1 cellular context compared by ENCODE assay signal in the genomic region with DNA sequence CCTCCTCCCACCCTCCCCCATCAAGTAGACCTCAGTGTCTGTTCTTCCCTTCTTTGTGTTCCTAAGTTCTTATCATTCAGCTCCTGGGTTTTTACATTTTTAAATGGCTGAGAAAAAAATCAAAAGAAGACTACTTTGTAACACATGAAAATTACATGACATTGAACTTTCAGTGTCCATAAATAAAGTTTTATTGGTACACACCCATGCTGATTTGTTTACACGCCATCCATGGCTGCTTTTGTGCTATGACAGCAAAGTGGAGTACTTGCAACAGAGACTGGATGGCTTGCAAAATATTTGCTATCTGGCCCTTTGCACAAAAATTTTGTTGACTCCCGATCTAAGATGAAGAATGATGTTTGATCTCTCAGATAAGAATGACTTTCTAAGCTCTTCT.
A peak's percentile ranks its signal among the peaks of the same experiment; 100 is the strongest.
TF ChIP-seq lines count a peak whose summit lies in the region.

No MANE protein-coding gene starts in this region.

TF ChIP-seq in K562, 482 proteins besides CTCF, POLR2A, EP300 and RAD21:
- TF ChIP-seq, protein P1, sequence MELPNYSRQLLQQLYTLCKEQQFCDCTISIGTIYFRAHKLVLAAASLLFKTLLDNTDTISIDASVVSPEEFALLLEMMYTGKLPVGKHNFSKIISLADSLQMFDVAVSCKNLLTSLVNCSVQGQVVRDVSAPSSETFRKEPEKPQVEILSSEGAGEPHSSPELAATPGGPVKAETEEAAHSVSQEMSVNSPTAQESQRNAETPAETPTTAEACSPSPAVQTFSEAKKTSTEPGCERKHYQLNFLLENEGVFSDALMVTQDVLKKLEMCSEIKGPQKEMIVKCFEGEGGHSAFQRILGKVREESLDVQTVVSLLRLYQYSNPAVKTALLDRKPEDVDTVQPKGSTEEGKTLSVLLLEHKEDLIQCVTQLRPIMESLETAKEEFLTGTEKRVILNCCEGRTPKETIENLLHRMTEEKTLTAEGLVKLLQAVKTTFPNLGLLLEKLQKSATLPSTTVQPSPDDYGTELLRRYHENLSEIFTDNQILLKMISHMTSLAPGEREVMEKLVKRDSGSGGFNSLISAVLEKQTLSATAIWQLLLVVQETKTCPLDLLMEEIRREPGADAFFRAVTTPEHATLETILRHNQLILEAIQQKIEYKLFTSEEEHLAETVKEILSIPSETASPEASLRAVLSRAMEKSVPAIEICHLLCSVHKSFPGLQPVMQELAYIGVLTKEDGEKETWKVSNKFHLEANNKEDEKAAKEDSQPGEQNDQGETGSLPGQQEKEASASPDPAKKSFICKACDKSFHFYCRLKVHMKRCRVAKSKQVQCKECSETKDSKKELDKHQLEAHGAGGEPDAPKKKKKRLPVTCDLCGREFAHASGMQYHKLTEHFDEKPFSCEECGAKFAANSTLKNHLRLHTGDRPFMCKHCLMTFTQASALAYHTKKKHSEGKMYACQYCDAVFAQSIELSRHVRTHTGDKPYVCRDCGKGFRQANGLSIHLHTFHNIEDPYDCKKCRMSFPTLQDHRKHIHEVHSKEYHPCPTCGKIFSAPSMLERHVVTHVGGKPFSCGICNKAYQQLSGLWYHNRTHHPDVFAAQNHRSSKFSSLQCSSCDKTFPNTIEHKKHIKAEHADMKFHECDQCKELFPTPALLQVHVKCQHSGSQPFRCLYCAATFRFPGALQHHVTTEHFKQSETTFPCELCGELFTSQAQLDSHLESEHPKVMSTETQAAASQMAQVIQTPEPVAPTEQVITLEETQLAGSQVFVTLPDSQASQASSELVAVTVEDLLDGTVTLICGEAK (IDR thresholded peaks at IDR 0.05) = peak; percentile 68
- TF ChIP-seq, protein P1 (CRISPR knock-in tag; IDR thresholded peaks at IDR 0.05) = no peak
- TF ChIP-seq, protein P2, sequence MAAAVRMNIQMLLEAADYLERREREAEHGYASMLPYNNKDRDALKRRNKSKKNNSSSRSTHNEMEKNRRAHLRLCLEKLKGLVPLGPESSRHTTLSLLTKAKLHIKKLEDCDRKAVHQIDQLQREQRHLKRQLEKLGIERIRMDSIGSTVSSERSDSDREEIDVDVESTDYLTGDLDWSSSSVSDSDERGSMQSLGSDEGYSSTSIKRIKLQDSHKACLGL (CRISPR knock-in tag; IDR thresholded peaks at IDR 0.05; ENCODE audit: borderline replicate concordance, poor library complexity, severe bottlenecking) = no peak
